16 cellular contexts compared by ENCODE assay signal in genomic region chr22:30181459-30182353, GRCh38.
DNase-seq lines count a peak whose midpoint lies in the region; ATAC-seq and TF ChIP-seq lines count a peak whose summit lies in the region.
"Had no signal": no experiment of that assay in that cellular context is flagged by ENCODE, and none has a peak within 500 bp of the region (broad histone marks: within the 10 kb centered on the region; RNA-seq: fewer than 3 reads in every experiment).

No MANE protein-coding gene starts in this region.

- H3K9me2 ChIP-seq in SK-N-SH (no peaks in the 10 kb centered on the region), Loucy (replicated peaks; ENCODE audit: low read depth, low read length) (no peaks in the 10 kb centered on the region)

- 78% methylated on average over 7 of the region's 7 CpGs for WGBS in SK-N-SH (ENCODE audit: low lambda C conversion rate)

- H3K27ac ChIP-seq in SK-N-SH (ENCODE audit: low read depth in 2 of 2, low read length in 1 of 2) (no peak overlapping the region), VCaP (peak overlapping the region; percentile 76), SJCRH30 (no peak overlapping the region)
- H3K27ac ChIP-seq: RWPE1 had no signal

- no peak for ATAC-seq in SK-N-SH treated with all-trans-retinoic acid at 6 μM for 48 hours
- ATAC-seq: activated T-cell treated with anti-CD3 and anti-CD28 coated beads, Interleukin-2, amount 50 U/mL, for 72 hours; T-cell had no signal

- TF ChIP-seq EP300 in SK-N-SH (IDR thresholded peaks at IDR 0.05; ENCODE audit: borderline replicate concordance in 1 of 2, low read depth in 1 of 2, low read length in 1 of 2), result no peak

- H3F3A ChIP-seq in SK-N-SH (replicated peaks; ENCODE audit: insufficient read depth) (peaks cover 10% of the 10 kb centered on the region), Loucy (ENCODE audit: low read depth) (0 out of 2 replicates have a peak, but pooled peaks cover 3% of the 10 kb centered on the region)

- H4K20me1 ChIP-seq in SK-N-SH (ENCODE audit: insufficient read depth), result no peaks in the 10 kb centered on the region
- H4K20me1 ChIP-seq in Loucy (ENCODE audit: insufficient read depth, low read length, poor library complexity, severe bottlenecking), result no peaks in the 10 kb centered on the region

- H3K9ac ChIP-seq in SK-N-SH, result no peak overlapping the region
- no peak overlapping the region for H3K9ac ChIP-seq in Loucy (ENCODE audit: low read depth, low read length, poor library complexity, severe bottlenecking)

- no peaks in the 10 kb centered on the region for H3K9me3 ChIP-seq in SK-N-SH
- no peaks in the 10 kb centered on the region for H3K9me3 ChIP-seq in Loucy (ENCODE audit: insufficient read depth, low read depth, low read length)
- H3K9me3 ChIP-seq in SJCRH30 (replicated peaks), result no peaks in the 10 kb centered on the region

- TF ChIP-seq RAD21 in SK-N-SH (IDR thresholded peaks at IDR 0.05; ENCODE audit: low read length), result no peak

- H3K4me3 ChIP-seq in SK-N-SH (ENCODE audit: low read depth in 2 of 2, low read length in 1 of 2) (no peak overlapping the region), Loucy (ENCODE audit: low read length, poor library complexity, severe bottlenecking) (no peak overlapping the region), fibroblast of villous mesenchyme (ENCODE audit: low read depth, low read length) (no peak overlapping the region), SJCRH30 (no peak overlapping the region)

- TF ChIP-seq CTCF in SK-N-SH (IDR thresholded peaks at IDR 0.05) (no peak), Loucy (conservative IDR thresholded peaks at IDR 0.05; ENCODE audit: low read length) (no peak), VCaP (conservative IDR thresholded peaks at IDR 0.05) (no peak), fibroblast of villous mesenchyme (IDR thresholded peaks at IDR 0.05; ENCODE audit: insufficient read depth, low read depth, low read length) (no peak)

- POLR2A ChIA-PET in SK-N-SH (lab: Yijun Ruan, JAX), result no interaction called here

- H3K36me3 ChIP-seq in SK-N-SH (replicated peaks in 1 of 2; ENCODE audit: control insufficient read depth in 1 of 2, insufficient read depth in 2 of 2, low read length in 1 of 2) (no peaks in the 10 kb centered on the region), Loucy (ENCODE audit: insufficient read depth, low read length) (no peaks in the 10 kb centered on the region), SJCRH30 (no peaks in the 10 kb centered on the region)

- H3K27me3 ChIP-seq in SK-N-SH (ENCODE audit: insufficient read depth) (no peaks in the 10 kb centered on the region), Loucy (ENCODE audit: insufficient read depth, low read length, poor library complexity, severe bottlenecking) (no peaks in the 10 kb centered on the region), SJCRH30 (no peaks in the 10 kb centered on the region)

- H3K4me1 ChIP-seq in SK-N-SH (ENCODE audit: control insufficient read depth in 1 of 2, insufficient read depth in 2 of 2, low read depth in 1 of 2, low read length in 1 of 2) (peaks cover 0 to 5% of the 10 kb centered on the region in 2 experiments; a peak in 2 of 4 replicates), Loucy (ENCODE audit: insufficient read depth, low read length, poor library complexity, severe bottlenecking) (peaks cover 59% of the 10 kb centered on the region), SJCRH30 (peaks cover 32% of the 10 kb centered on the region)

- CTCF ChIA-PET in SK-N-SH (lab: Yijun Ruan, JAX), result interaction anchor here (1.0 to 2.4 kb wide), 2 partner anchors 74 to 106 kb away, joined by 5 to 12 read pairs; no protein-coding TSS in a partner anchor

- H2AFZ ChIP-seq in SK-N-SH (ENCODE audit: low read depth), result no peak overlapping the region
- H2AFZ ChIP-seq in Loucy (ENCODE audit: low read length), result 0 out of 2 replicates have a peak overlapping the region, but pooled peaks have one; percentile 22

- no peaks in the 10 kb centered on the region for H3K79me2 ChIP-seq in SK-N-SH (ENCODE audit: insufficient read depth)
- no peaks in the 10 kb centered on the region for H3K79me2 ChIP-seq in Loucy (ENCODE audit: insufficient read depth, low read length)

- DNase-seq in SK-N-SH (no peak), fibroblast of villous mesenchyme (ENCODE audit: low read depth) (peak; percentile 58), NCI-H82 (lab: John Stamatoyannopoulos, UW) (no peak), SHP77 treated with DMSO at 0.1 percent for 48 hours (lab: John Stamatoyannopoulos, UW) (no peak), SJCRH30 (no peak)
- DNase-seq: 8988T; activated CD4-positive, alpha-beta T cell treated with anti-CD3 and anti-CD28 coated beads for 4 hours; activated T-cell treated with anti-CD3 and anti-CD28 coated beads, Interleukin-2, amount 50 U/mL, for 72 hours; Karpas-422; midbrain; NCI-H1417 treated with DMSO at 0.1 percent for 48 hours; T-cell had no signal

- H3K4me2 ChIP-seq in SK-N-SH (no peak overlapping the region), Loucy (ENCODE audit: low read depth, low read length, poor library complexity, severe bottlenecking) (no peak overlapping the region)

TF ChIP-seq in SK-N-SH, 30 proteins besides CTCF, POLR2A, EP300 and RAD21:
- TF ChIP-seq JUND (IDR thresholded peaks at IDR 0.05), result no peak
- 0 out of 2 replicates have a peak, but pooled peaks have one; percentile 36 for TF ChIP-seq GATA2 (CRISPR knock-in tag; IDR thresholded peaks at IDR 0.05)

TF ChIP-seq in SK-N-SH treated with all-trans-retinoic acid at 6 μM for 48 hours, 23 proteins besides CTCF, POLR2A, EP300 and RAD21 (continues in another document):
- TF ChIP-seq SNAI2 (CRISPR knock-in tag; IDR thresholded peaks at IDR 0.05) (no peak), ARNTL (CRISPR knock-in tag; IDR thresholded peaks at IDR 0.05; ENCODE audit: borderline replicate concordance, low read depth) (no peak), ZNF70 (CRISPR knock-in tag; IDR thresholded peaks at IDR 0.05) (no peak), ZC3H10 (CRISPR knock-in tag; IDR thresholded peaks at IDR 0.05) (no peak), ZNF8 (CRISPR knock-in tag; IDR thresholded peaks at IDR 0.05) (no peak), TSHZ2 (CRISPR knock-in tag; IDR thresholded peaks at IDR 0.05) (no peak), ZFP30 (CRISPR knock-in tag; IDR thresholded peaks at IDR 0.05) (no peak), ISL1 (CRISPR knock-in tag; IDR thresholded peaks at IDR 0.05) (no peak), GLIS3 (CRISPR knock-in tag; IDR thresholded peaks at IDR 0.05) (no peak), PPARA (CRISPR knock-in tag; IDR thresholded peaks at IDR 0.05; ENCODE audit: borderline replicate concordance) (no peak), RARB (CRISPR knock-in tag; IDR thresholded peaks at IDR 0.05) (no peak), ESRRG (CRISPR knock-in tag; IDR thresholded peaks at IDR 0.05) (no peak)
- TF ChIP-seq, protein P1, sequence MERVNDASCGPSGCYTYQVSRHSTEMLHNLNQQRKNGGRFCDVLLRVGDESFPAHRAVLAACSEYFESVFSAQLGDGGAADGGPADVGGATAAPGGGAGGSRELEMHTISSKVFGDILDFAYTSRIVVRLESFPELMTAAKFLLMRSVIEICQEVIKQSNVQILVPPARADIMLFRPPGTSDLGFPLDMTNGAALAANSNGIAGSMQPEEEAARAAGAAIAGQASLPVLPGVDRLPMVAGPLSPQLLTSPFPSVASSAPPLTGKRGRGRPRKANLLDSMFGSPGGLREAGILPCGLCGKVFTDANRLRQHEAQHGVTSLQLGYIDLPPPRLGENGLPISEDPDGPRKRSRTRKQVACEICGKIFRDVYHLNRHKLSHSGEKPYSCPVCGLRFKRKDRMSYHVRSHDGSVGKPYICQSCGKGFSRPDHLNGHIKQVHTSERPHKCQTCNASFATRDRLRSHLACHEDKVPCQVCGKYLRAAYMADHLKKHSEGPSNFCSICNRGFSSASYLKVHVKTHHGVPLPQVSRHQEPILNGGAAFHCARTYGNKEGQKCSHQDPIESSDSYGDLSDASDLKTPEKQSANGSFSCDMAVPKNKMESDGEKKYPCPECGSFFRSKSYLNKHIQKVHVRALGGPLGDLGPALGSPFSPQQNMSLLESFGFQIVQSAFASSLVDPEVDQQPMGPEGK (CRISPR knock-in tag; IDR thresholded peaks at IDR 0.05; ENCODE audit: borderline replicate concordance), result no peak
- TF ChIP-seq, protein P2, sequence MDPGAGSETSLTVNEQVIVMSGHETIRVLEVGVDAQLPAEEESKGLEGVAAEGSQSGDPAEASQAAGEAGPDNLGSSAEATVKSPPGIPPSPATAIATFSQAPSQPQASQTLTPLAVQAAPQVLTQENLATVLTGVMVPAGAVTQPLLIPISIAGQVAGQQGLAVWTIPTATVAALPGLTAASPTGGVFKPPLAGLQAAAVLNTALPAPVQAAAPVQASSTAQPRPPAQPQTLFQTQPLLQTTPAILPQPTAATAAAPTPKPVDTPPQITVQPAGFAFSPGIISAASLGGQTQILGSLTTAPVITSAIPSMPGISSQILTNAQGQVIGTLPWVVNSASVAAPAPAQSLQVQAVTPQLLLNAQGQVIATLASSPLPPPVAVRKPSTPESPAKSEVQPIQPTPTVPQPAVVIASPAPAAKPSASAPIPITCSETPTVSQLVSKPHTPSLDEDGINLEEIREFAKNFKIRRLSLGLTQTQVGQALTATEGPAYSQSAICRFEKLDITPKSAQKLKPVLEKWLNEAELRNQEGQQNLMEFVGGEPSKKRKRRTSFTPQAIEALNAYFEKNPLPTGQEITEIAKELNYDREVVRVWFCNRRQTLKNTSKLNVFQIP (CRISPR knock-in tag; IDR thresholded peaks at IDR 0.05; ENCODE audit: borderline replicate concordance, low read depth), result no peak
